Comparison of ENCODE assay signal across 16 cellular contexts in genomic region chr16:89779231-89779912, GRCh38. TPM values are rescaled to one million over a fixed set of nuclear protein-coding genes. Genes with fewer than 3 reads are reported as not detected.
DNase-seq lines count a peak whose midpoint lies in the region; ATAC-seq and TF ChIP-seq lines count a peak whose summit lies in the region.
"Had no signal": no experiment of that assay in that cellular context is flagged by ENCODE, and none has a peak within 500 bp of the region (broad histone marks: within the 10 kb centered on the region; RNA-seq: fewer than 3 reads in every experiment).

No MANE protein-coding gene starts in this region.

- no peak overlapping the region for H3K4me2 ChIP-seq in IMR-90 (ENCODE audit: low read depth, low read length)
- H3K4me2 ChIP-seq: A549 had no signal

- DNase-seq in C1 segment of cervical spinal cord (lab: John Stamatoyannopoulos, UW) (peak in 9 of 14 donors; percentile 1 to 87 (median 13)), IMR-90 (no peak), cerebellar nuclear complex (lab: John Stamatoyannopoulos, UW) (peak; percentile 44 to 76), midbrain (lab: John Stamatoyannopoulos, UW) (peak; percentile 28), testis (no peak)
- no peak for DNase-seq in stimulated activated naive CD4-positive, alpha-beta T cell treated with Interleukin-2 at 50 U/mL for 16 hours (lab: John Stamatoyannopoulos, UW)
- DNase-seq in effector memory CD8-positive, alpha-beta T cell: no peak
- DNase-seq: CD4-positive, alpha-beta T cell; DMS79; NCI-H1417; NCI-H2029; NCI-H2171 treated with DMSO at 0.1 percent for 48 hours; NCI-H510A treated with DMSO at 0.1 percent for 48 hours; SHP77 treated with DMSO at 0.1 percent for 48 hours had no signal

- H3K14ac ChIP-seq in IMR-90 (replicated peaks; ENCODE audit: low read depth, low read length): no peak overlapping the region

- no peak overlapping the region for H3K56ac ChIP-seq in IMR-90 (ENCODE audit: extremely low read depth, insufficient read depth, low read length)

- no peak overlapping the region for H2AK5ac ChIP-seq in IMR-90 (ENCODE audit: low read depth, low read length)

- H3K4me1 Mint-ChIP-seq in effector memory CD8-positive, alpha-beta T cell (ENCODE audit: low read depth in 2 of 2): peaks cover 3 to 9% of the 10 kb centered on the region in 2 donors

- in situ Hi-C loops in IMR-90 (cut with MboI; ENCODE audit: low sequenced_read_pairs): no loop called here

- H3K79me1 ChIP-seq in IMR-90 (ENCODE audit: low read depth in 1 of 2, low read length in 2 of 2): no peaks in the 10 kb centered on the region

- no peak overlapping the region for H3K4me3 ChIP-seq in IMR-90 (ENCODE audit: insufficient read depth, low read depth, low read length)
- no peak overlapping the region for H3K4me3 ChIP-seq in testis
- H3K4me3 ChIP-seq: A549 had no signal

- TF ChIP-seq POLR2A in IMR-90 (IDR thresholded peaks at IDR 0.05; ENCODE audit: low read depth, low read length) (no peak), testis (IDR thresholded peaks at IDR 0.05) (no peak)

- peaks cover 15% of the 10 kb centered on the region for H3K36me3 Mint-ChIP-seq in effector memory CD8-positive, alpha-beta T cell (ENCODE audit: insufficient read depth)

- no TSS peak for BruUV-seq in IMR-90 (replicated peaks; lab: Mats Ljungman, UMichigan)

- H3K23ac ChIP-seq in IMR-90 (ENCODE audit: low read depth, low read length): no peak overlapping the region

- no peak for ATAC-seq in IMR-90 (ENCODE audit: low read depth)
- ATAC-seq in HG02588 (IDR thresholded peaks at IDR 0.05; ENCODE audit: unreplicated experiment): no peak
- ATAC-seq in effector memory CD8-positive, alpha-beta T cell (replicated peaks): no peak
- ATAC-seq: A549 had no signal

- intact Hi-C loops in IMR-90 (cut with micrococcal nuclease): no loop called here
- intact Hi-C loops in testis (cut with DNase I; ENCODE audit: low total_unique reads): no loop called here

- no peak overlapping the region for H2BK120ac ChIP-seq in IMR-90 (ENCODE audit: low read depth, low read length)

- H4K91ac ChIP-seq in IMR-90 (ENCODE audit: insufficient read depth, low read depth, low read length): no peak overlapping the region

- H2AK9ac ChIP-seq in IMR-90 (replicated peaks; ENCODE audit: low read depth, low read length, poor library complexity): peak overlapping the region; percentile 52

- H3K9me1 ChIP-seq in IMR-90 (ENCODE audit: insufficient read depth, low read length): no peaks in the 10 kb centered on the region

- peaks cover 45% of the 10 kb centered on the region for H3K36me3 ChIP-seq in IMR-90 (ENCODE audit: control insufficient read depth, insufficient read depth, low read length)
- H3K36me3 ChIP-seq in testis (ENCODE audit: low read depth, missing control alignments): no peaks in the 10 kb centered on the region

- no peaks in the 10 kb centered on the region for H4K20me1 ChIP-seq in IMR-90 (ENCODE audit: insufficient read depth, low read length)

- no peak overlapping the region for H2BK15ac ChIP-seq in IMR-90 (ENCODE audit: low read depth, low read length)

- no peak overlapping the region for H4K5ac ChIP-seq in IMR-90 (ENCODE audit: low read depth, low read length)

- no peak overlapping the region for H2BK20ac ChIP-seq in IMR-90 (ENCODE audit: low read depth, low read length)

- H3K4me1 ChIP-seq in IMR-90 (ENCODE audit: control insufficient read depth, insufficient read depth, low read length): no peaks in the 10 kb centered on the region
- no peaks in the 10 kb centered on the region for H3K4me1 ChIP-seq in testis
- H3K4me1 ChIP-seq: A549 had no signal

- no peak overlapping the region for H3K18ac ChIP-seq in IMR-90 (ENCODE audit: low read depth, low read length)

- WGBS in IMR-90 (ENCODE audit: extremely low coverage in 2 of 2, insufficient read length in 1 of 2), 2 experiments: 100% methylated on average over 11 of the region's 13 CpGs; no CpG with 5 or more reads in 1 of the 2 experiments
- WGBS in testis, 2 donors: 84 to 94% methylated on average over 9 to 13 of the region's 13 CpGs

- H3K4ac ChIP-seq in IMR-90 (ENCODE audit: low read depth, low read length): no peak overlapping the region

- H2BK5ac ChIP-seq in IMR-90 (ENCODE audit: low read depth, low read length, poor library complexity, severe bottlenecking): no peak overlapping the region

- POLR2A ChIA-PET in IMR-90 (lab: Charles Lee; ENCODE audit: unreplicated experiment): no interaction called here

- H2AFZ ChIP-seq in IMR-90 (replicated peaks; ENCODE audit: low read length, poor library complexity): no peak overlapping the region

- H3K9ac ChIP-seq in IMR-90 (ENCODE audit: low read depth, low read length): no peak overlapping the region

- no peaks in the 10 kb centered on the region for H3K9me3 ChIP-seq in IMR-90 (ENCODE audit: control insufficient read depth, insufficient read depth, low read length)
- H3K9me3 ChIP-seq in testis: no peaks in the 10 kb centered on the region
- H3K9me3 ChIP-seq: A549 had no signal

- H3K27ac ChIP-seq in IMR-90 (ENCODE audit: insufficient read depth, low read length) (no peak overlapping the region), testis (no peak overlapping the region)
- H3K27ac ChIP-seq: A549 had no signal

- dilution Hi-C loops in IMR-90 (cut with HindIII; ENCODE audit: low sequenced_read_pairs, unreplicated experiment): no loop called here

- no peak overlapping the region for H3K27ac Mint-ChIP-seq in effector memory CD8-positive, alpha-beta T cell
- H3K27ac Mint-ChIP-seq: CD4-positive, alpha-beta T cell had no signal

- no peaks in the 10 kb centered on the region for H3K9me3 Mint-ChIP-seq in effector memory CD8-positive, alpha-beta T cell
- H3K9me3 Mint-ChIP-seq: CD4-positive, alpha-beta T cell had no signal

- H3K27me3 ChIP-seq in IMR-90 (ENCODE audit: control insufficient read depth, insufficient read depth, low read length): no peaks in the 10 kb centered on the region
- no peaks in the 10 kb centered on the region for H3K27me3 ChIP-seq in testis

- CTCF ChIA-PET in IMR-90 (lab: Yijun Ruan, JAX): no interaction called here

- no peak for TF ChIP-seq CTCF in IMR-90 (conservative IDR thresholded peaks at IDR 0.05; ENCODE audit: low read depth, low read length)
- TF ChIP-seq CTCF in testis (IDR thresholded peaks at IDR 0.05): no peak

- TF ChIP-seq RAD21 in IMR-90 (IDR thresholded peaks at IDR 0.05; ENCODE audit: low read length): no peak

- H3K27me3 Mint-ChIP-seq in effector memory CD8-positive, alpha-beta T cell: no peaks in the 10 kb centered on the region
- H3K27me3 Mint-ChIP-seq: CD4-positive, alpha-beta T cell had no signal

- H4K8ac ChIP-seq in IMR-90 (ENCODE audit: low read depth in 2 of 2, low read length in 2 of 2): no peak overlapping the region

- no peak overlapping the region for H3K4me3 Mint-ChIP-seq in effector memory CD8-positive, alpha-beta T cell
- H3K4me3 Mint-ChIP-seq: CD4-positive, alpha-beta T cell had no signal

TF ChIP-seq in IMR-90, 13 proteins besides CTCF, POLR2A, EP300 and RAD21:
- TF ChIP-seq MAFK (IDR thresholded peaks at IDR 0.05; ENCODE audit: low read depth, low read length) (no peak), MAZ (IDR thresholded peaks at IDR 0.05; ENCODE audit: borderline replicate concordance, low read depth, low read length) (no peak), CHD1 (IDR thresholded peaks at IDR 0.05; ENCODE audit: low read depth, low read length) (no peak), FOS (IDR thresholded peaks at IDR 0.05; ENCODE audit: low read depth, low read length) (no peak), RCOR1 (IDR thresholded peaks at IDR 0.05; ENCODE audit: insufficient replicate concordance, low read length) (no peak)

RNA-seq across cellular contexts. Expression of gene FANCA, which starts 37.1 kb away (rescaled TPM):
- total RNA-seq in IMR-90 (2012; rRNA removed): 13.3 and 13.9 TPM in 2 replicates
- polyA plus RNA-seq in IMR-90 (2012; rRNA removed): 24.4 and 24.7 TPM in 2 replicates
- 8.1 and 9.6 TPM in 2 replicates for polyA plus RNA-seq in IMR-90 (2012; cell fraction: cytosol; rRNA removed)
- polyA plus RNA-seq in IMR-90 (2012; cell fraction: nucleus; rRNA removed; ENCODE audit: low replicate concordance): 87.4 and 134 TPM in 2 replicates
- 100 to 1,000 TPM in 1 of 2 donors, 10 to 100 TPM in 1; 73.2 to 112 TPM for total RNA-seq in testis
- 48.1 TPM for polyA plus RNA-seq in testis (ENCODE audit: insufficient read depth, low read depth, low replicate concordance)

RNA-seq across cellular contexts. Expression of gene SPIRE2, which starts 48.9 kb away (rescaled TPM):
- 0.56 and 0.72 TPM in 2 replicates for total RNA-seq in IMR-90 (2012; rRNA removed)
- 1.6 and 1.9 TPM in 2 replicates for polyA plus RNA-seq in IMR-90 (2012; rRNA removed)
- 1.6 and 1.9 TPM in 2 replicates for polyA plus RNA-seq in IMR-90 (2012; cell fraction: cytosol; rRNA removed)
- 8.8 and 10.3 TPM in 2 replicates for polyA plus RNA-seq in IMR-90 (2012; cell fraction: nucleus; rRNA removed; ENCODE audit: low replicate concordance)
- total RNA-seq in testis: 10 to 100 TPM; 20.9 to 31.3 TPM
- polyA plus RNA-seq in testis (ENCODE audit: insufficient read depth, low read depth, low replicate concordance): 11.5 TPM

RNA-seq across cellular contexts. Expression of gene ZNF276, which starts 58.0 kb away (rescaled TPM):
- 4.1 and 4.2 TPM in 2 replicates for total RNA-seq in IMR-90 (2012; rRNA removed)
- 18.6 and 19.1 TPM in 2 replicates for polyA plus RNA-seq in IMR-90 (2012; rRNA removed)
- polyA plus RNA-seq in IMR-90 (2012; cell fraction: cytosol; rRNA removed): 4.2 and 9.3 TPM in 2 replicates
- polyA plus RNA-seq in IMR-90 (2012; cell fraction: nucleus; rRNA removed; ENCODE audit: low replicate concordance): 87.7 and 168 TPM in 2 replicates
- 10 to 100 TPM; 37.8 to 48.4 TPM for total RNA-seq in testis
- polyA plus RNA-seq in testis (ENCODE audit: insufficient read depth, low read depth, low replicate concordance): 31.0 TPM

RNA-seq across cellular contexts. Expression of gene VPS9D1, which starts 58.7 kb away (rescaled TPM):
- total RNA-seq in IMR-90 (2012; rRNA removed): 1.8 and 1.9 TPM in 2 replicates
- polyA plus RNA-seq in IMR-90 (2012; rRNA removed): 20.3 and 27.0 TPM in 2 replicates
- polyA plus RNA-seq in IMR-90 (2012; cell fraction: cytosol; rRNA removed): 11.0 and 11.5 TPM in 2 replicates
- polyA plus RNA-seq in IMR-90 (2012; cell fraction: nucleus; rRNA removed; ENCODE audit: low replicate concordance): 98.5 and 189 TPM in 2 replicates
- 10 to 100 TPM; 22.4 to 25.0 TPM for total RNA-seq in testis
- 26.9 TPM for polyA plus RNA-seq in testis (ENCODE audit: insufficient read depth, low read depth, low replicate concordance)

Comparison
In these comparisons a context has a peak if more than half of its experiments do, and no peak if none do; other contexts are left out.
1. DNase-seq: peak in C1 segment of cervical spinal cord (9 of 14), cerebellar nuclear complex (2 of 2) and midbrain (single experiment); none in IMR-90 (single experiment), stimulated activated naive CD4-positive, alpha-beta T cell treated with Interleukin-2 at 50 U/mL for 16 hours (single experiment), testis (single experiment) and effector memory CD8-positive, alpha-beta T cell (0 of 3).
2. RNA of gene SPIRE2, which starts 48.9 kb away (total RNA-seq): 20.9 to 31.3 TPM in testis; 0.56 to 0.72 TPM in IMR-90; every median in the first group is over 10 times any median in the second.